24 cellular contexts compared by ENCODE assay signal in genomic region chr4:138659640-138660325, GRCh38.
DNase-seq lines count a peak whose midpoint lies in the region; ATAC-seq and TF ChIP-seq lines count a peak whose summit lies in the region.
"Had no signal": no experiment of that assay in that cellular context is flagged by ENCODE, and none has a peak within 500 bp of the region (broad histone marks: within the 10 kb centered on the region; RNA-seq: fewer than 3 reads in every experiment).

No MANE protein-coding gene starts in this region.

- H3K4me2 ChIP-seq in neuronal stem cell (ENCODE audit: insufficient read depth, low read length, poor library complexity, severe bottlenecking): peak overlapping the region; percentile 18

- no peak overlapping the region for H4K91ac ChIP-seq in neuronal stem cell (ENCODE audit: low read depth, low read length, poor library complexity)

- intact Hi-C loops in tibial artery (cut with DNase I; ENCODE audit: low total_unique reads): no loop called here

- H3K14ac ChIP-seq in neuronal stem cell (ENCODE audit: low read length): no peak overlapping the region

- H4K8ac ChIP-seq in neuronal stem cell (ENCODE audit: low read depth, low read length): no peak overlapping the region

- H3K27me3 ChIP-seq in HAP-1 (ENCODE audit: low read depth): no peaks in the 10 kb centered on the region
- no peaks in the 10 kb centered on the region for H3K27me3 ChIP-seq in neuronal stem cell (ENCODE audit: control insufficient read depth in 3 of 3, insufficient read depth in 3 of 3, low read depth in 1 of 3, low read length in 3 of 3)
- H3K27me3 ChIP-seq in tibial artery: no peaks in the 10 kb centered on the region
- H3K27me3 ChIP-seq: transverse colon had no signal

- peak; percentile 60 for DNase-seq in HAP-1 (ENCODE audit: low spot score in 2 of 2)
- peak; percentile 54 for DNase-seq in NCI-H69 (lab: John Stamatoyannopoulos, UW)
- peak; percentile 58 for DNase-seq in epithelial cell of esophagus (ENCODE audit: low read depth)
- DNase-seq in neuronal stem cell (ENCODE audit: low spot score): no peak
- DNase-seq in GM13976 (ENCODE audit: low spot score): no peak
- DNase-seq in tibial artery: no peak
- no peak for DNase-seq in GM10248 (ENCODE audit: extremely low spot score)
- DNase-seq: activated CD4-positive, alpha-beta T cell treated with anti-CD3 and anti-CD28 coated beads for 1 hour; activated CD8-positive, alpha-beta memory T cell treated with anti-CD3 and anti-CD28 coated beads, Interleukin-2, amount 10 ng/mL, durations not matched to agents 7 days and 5 days; activated effector memory CD4-positive, alpha-beta T cell treated with anti-CD3 and anti-CD28 coated beads, Interleukin-2, amount 50 U/mL, for 16 hours; AML-193; amniotic stem cell; foreskin melanocyte; GDM1; natural killer cell; NCI-H1694 treated with DMSO at 0.1 percent for 48 hours; NCI-H510A; OCI-M1; stimulated activated naive B cell treated with anti-CD40 and anti-IgM and Interleukin-4, amounts not matched to agents 10 μg/mL and 1 μg/mL and 100 μg/mL, for 72 hours; T-helper 9 cell; transverse colon had no signal

- no peaks in the 10 kb centered on the region for H3K79me1 ChIP-seq in neuronal stem cell (ENCODE audit: low read depth, low read length)

- no peak overlapping the region for H2BK120ac ChIP-seq in neuronal stem cell (ENCODE audit: low read depth, low read length)

- no peak overlapping the region for H2BK12ac ChIP-seq in neuronal stem cell (ENCODE audit: low read length)

- no peak overlapping the region for H3K18ac ChIP-seq in neuronal stem cell (ENCODE audit: low read length)

- H2AFZ ChIP-seq in neuronal stem cell (ENCODE audit: low read length): peak overlapping the region; percentile 73

- ATAC-seq in esophagus mucosa: no peak
- ATAC-seq: activated CD8-positive, alpha-beta memory T cell treated with anti-CD3 and anti-CD28 coated beads, Interleukin-2, amount 10 ng/mL, durations not matched to agents 7 days and 5 days; natural killer cell; stimulated activated naive B cell treated with anti-CD40 and anti-IgM and Interleukin-4, amounts not matched to agents 10 μg/mL and 1 μg/mL and 100 μg/mL, for 72 hours had no signal

- H3K27ac ChIP-seq in neuronal stem cell (replicated peaks; ENCODE audit: low read length) (no peak overlapping the region), tibial artery (no peak overlapping the region)
- H3K27ac ChIP-seq: SK-N-MC, transverse colon had no signal

- no peak overlapping the region for H3K4ac ChIP-seq in neuronal stem cell (ENCODE audit: low read length)

- H2BK5ac ChIP-seq in neuronal stem cell (ENCODE audit: low read length): no peak overlapping the region

- no peak overlapping the region for H3K4me3 ChIP-seq in HAP-1
- H3K4me3 ChIP-seq in epithelial cell of esophagus (ENCODE audit: low read length): no peak overlapping the region
- H3K4me3 ChIP-seq in neuronal stem cell (ENCODE audit: low read length in 2 of 2): peak overlapping the region in 1 of 2 donors; percentile 27
- no peak overlapping the region for H3K4me3 ChIP-seq in tibial artery
- H3K4me3 ChIP-seq: lung, SK-N-MC, transverse colon had no signal

- H3K9ac ChIP-seq in neuronal stem cell (ENCODE audit: low read depth, low read length, poor library complexity): no peak overlapping the region

- no peak overlapping the region for H3K23ac ChIP-seq in neuronal stem cell (ENCODE audit: low read depth, low read length, poor library complexity)

- H3K9me3 ChIP-seq in HAP-1 (no peaks in the 10 kb centered on the region), neuronal stem cell (replicated peaks in 1 of 2; ENCODE audit: control insufficient read depth in 2 of 2, insufficient read depth in 1 of 2, low read depth in 1 of 2, low read length in 2 of 2) (no peaks in the 10 kb centered on the region), tibial artery (no peaks in the 10 kb centered on the region)
- H3K9me3 ChIP-seq: transverse colon had no signal

- H3K36me3 ChIP-seq in HAP-1 (replicated peaks) (no peaks in the 10 kb centered on the region), neuronal stem cell (replicated peaks in 1 of 2; ENCODE audit: control insufficient read depth in 2 of 2, insufficient read depth in 2 of 2, low read length in 2 of 2) (no peaks in the 10 kb centered on the region), tibial artery (no peaks in the 10 kb centered on the region)
- H3K36me3 ChIP-seq: transverse colon had no signal

- no peak overlapping the region for H2BK15ac ChIP-seq in neuronal stem cell (ENCODE audit: low read length)

- POLR2A ChIA-PET in GM10248 (lab: Yijun Ruan, JAX): no interaction called here

- H3K4me1 ChIP-seq in HAP-1 (peaks cover 13% of the 10 kb centered on the region; the same call in 1 of the 2 replicates), neuronal stem cell (ENCODE audit: control insufficient read depth in 2 of 2, insufficient read depth in 1 of 2, low read depth in 1 of 2, low read length in 2 of 2) (peaks cover 14 to 34% of the 10 kb centered on the region in 2 donors), tibial artery (no peaks in the 10 kb centered on the region)
- H3K4me1 ChIP-seq: transverse colon had no signal

- WGBS in neuronal stem cell (ENCODE audit: extremely low coverage in 2 of 2, insufficient read length in 2 of 2, insufficient replicate concordance in 1 of 2), 2 donors: no CpG with 5 or more reads among the region's 6 CpGs

- CTCF ChIA-PET in GM10248 (lab: Yijun Ruan, JAX): interaction anchor here (1.7 kb wide), 1 partner anchor 20 kb away, joined by 5 read pairs; no protein-coding TSS in a partner anchor

- no peak for TF ChIP-seq CTCF in epithelial cell of esophagus (IDR thresholded peaks at IDR 0.05; ENCODE audit: insufficient read depth, low read depth, low read length, missing control alignments)
- no peak for TF ChIP-seq CTCF in GM13976 (IDR thresholded peaks at IDR 0.05; ENCODE audit: borderline replicate concordance, control extremely low read depth, extremely low read depth, insufficient read depth, missing control alignments)
- no peak for TF ChIP-seq CTCF in tibial artery (IDR thresholded peaks at IDR 0.05)
- no peak for TF ChIP-seq CTCF in GM10248 (IDR thresholded peaks at IDR 0.05; ENCODE audit: control extremely low read depth, extremely low read depth, low read depth, missing control alignments)

- in situ Hi-C loops in HAP-1 (cut with MboI; ENCODE audit: low sequenced_read_pairs) (no loop called here), GM13976 (cut with MboI; ENCODE audit: low sequenced_read_pairs, unreplicated experiment) (no loop called here)

- H2AK5ac ChIP-seq in neuronal stem cell (ENCODE audit: low read depth, low read length): no peak overlapping the region

Comparison
In these comparisons a context has a peak if more than half of its experiments do, and no peak if none do; other contexts are left out.
1. DNase-seq: peak in HAP-1 (2 of 2), NCI-H69 (single experiment) and epithelial cell of esophagus (single experiment); none in neuronal stem cell (single experiment), GM13976 (single experiment), tibial artery (0 of 2) and GM10248 (single experiment).